ENCODE assay signal across 22 cellular contexts in the genomic region with DNA sequence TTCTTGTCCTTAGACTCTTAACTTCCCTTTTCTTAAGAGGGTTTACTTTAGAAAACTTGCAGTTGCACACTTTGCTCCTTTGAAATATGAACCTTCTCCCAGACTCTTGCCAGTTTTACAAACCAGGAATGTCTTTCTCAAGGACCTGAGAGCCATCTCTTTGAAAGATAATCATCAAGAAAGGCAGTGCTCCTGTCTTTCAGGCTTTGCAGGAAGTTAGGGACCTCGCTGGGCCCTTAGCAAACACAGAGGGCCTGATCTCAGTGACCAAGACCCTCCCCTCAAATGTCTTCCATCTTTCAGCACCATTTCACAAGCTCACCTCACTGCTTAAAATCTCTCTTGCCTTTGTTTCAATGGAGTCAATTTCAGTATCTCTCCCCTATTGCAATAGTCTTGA. TPM values are rescaled to one million over a fixed set of nuclear protein-coding genes. Genes with fewer than 3 reads are reported as not detected.
"Had no signal": no experiment of that assay in that cellular context is flagged by ENCODE, and none has a peak within 500 bp of the region (broad histone marks: within the 10 kb centered on the region; RNA-seq: fewer than 3 reads in every experiment).

No MANE protein-coding gene starts in this region.

- H3K4me1 ChIP-seq: ascending aorta, tibial artery had no signal

- H3K36me3 ChIP-seq: ascending aorta, cardiac muscle cell, neutrophil, tibial artery, WERI-Rb-1 had no signal

- DNase-seq: activated CD4-positive, alpha-beta T cell treated with anti-CD3 and anti-CD28 coated beads, Interleukin-2, amount 50 U/mL, for 4 hours; activated gamma-delta T cell; foreskin fibroblast; left ventricle myocardium superior; natural killer cell; retina; stimulated activated CD8-positive, alpha-beta memory T cell treated with anti-CD3 and anti-CD28 coated beads, Interleukin-4, amount 100 ng/mL, for 48 hours; stimulated activated naive CD4-positive, alpha-beta T cell treated with Interleukin-2 at 50 U/mL for 16 hours; substantia nigra; SW 1271; T-helper 2 cell; tibial artery; WERI-Rb-1 had no signal

- H3K36me3 Mint-ChIP-seq: memory B cell, natural killer cell had no signal

- H3K27ac Mint-ChIP-seq: activated naive CD4-positive, alpha-beta T cell treated with anti-CD3 and anti-CD28 coated beads, Interleukin-2, amount 50 U/mL, for 24 hours; memory B cell; natural killer cell had no signal

- H3K27me3 ChIP-seq: ascending aorta, cardiac muscle cell, neutrophil, tibial artery had no signal

- H3K27ac ChIP-seq: ascending aorta, cardiac muscle cell, epithelial cell of prostate, neutrophil, tibial artery, WERI-Rb-1 had no signal

- H3K4me3 Mint-ChIP-seq: activated naive CD4-positive, alpha-beta T cell treated with anti-CD3 and anti-CD28 coated beads, Interleukin-2, amount 50 U/mL, for 24 hours; memory B cell; natural killer cell had no signal

- H3K9me3 Mint-ChIP-seq: activated naive CD4-positive, alpha-beta T cell treated with anti-CD3 and anti-CD28 coated beads, Interleukin-2, amount 50 U/mL, for 24 hours; natural killer cell had no signal

- H3K9me3 ChIP-seq: ascending aorta, neutrophil, tibial artery had no signal

- H3K4me3 ChIP-seq: ascending aorta, cardiac muscle cell, tibial artery had no signal

- ATAC-seq: left ventricle myocardium superior, natural killer cell had no signal

- H3K4me1 Mint-ChIP-seq: activated naive CD4-positive, alpha-beta T cell treated with anti-CD3 and anti-CD28 coated beads, Interleukin-2, amount 50 U/mL, for 24 hours; memory B cell; natural killer cell had no signal

RNA-seq across cellular contexts. Expression of a gene that starts 32.0 kb away (rescaled TPM):
- total RNA-seq: activated CD8-positive, alpha-beta memory T cell treated with anti-CD3 and anti-CD28 coated beads for 36 hours; ascending aorta; cardiac muscle cell; dermis microvascular lymphatic vessel endothelial cell; glomerular endothelial cell; left ventricle myocardium superior had no signal
- polyA plus RNA-seq: cardiac muscle cell had no signal
